In genomic region chr15:73602444-73602843, GRCh38 we compare ENCODE assay signal across 9 cellular contexts. TPM values are rescaled to one million over a fixed set of nuclear protein-coding genes. Genes with fewer than 3 reads are reported as not detected.
DNase-seq lines count a peak whose midpoint lies in the region; ATAC-seq, FAIRE-seq and TF ChIP-seq lines count a peak whose summit lies in the region.
"Had no signal": no experiment of that assay in that cellular context is flagged by ENCODE, and none has a peak within 500 bp of the region (broad histone marks: within the 10 kb centered on the region; RNA-seq: fewer than 3 reads in every experiment).

No MANE protein-coding gene starts in this region.

- H3K27ac Mint-ChIP-seq in stimulated activated effector memory CD8-positive, alpha-beta T cell treated with anti-CD3 and anti-CD28 coated beads, Interleukin-12 subunit alpha, Interleukin-12 subunit beta, amount 100 ng/mL, for 72 hours: no peak overlapping the region

- TF ChIP-seq EP300 in GM12878 (IDR thresholded peaks at IDR 0.05; ENCODE audit: borderline replicate concordance in 1 of 2, control insufficient read depth in 1 of 2, low read depth in 2 of 2, low read length in 2 of 2): no peak

- H4K20me1 ChIP-seq in GM12878 (ENCODE audit: control insufficient read depth, insufficient read depth): no peaks in the 10 kb centered on the region; the same call in 1 of the 2 replicates

- DNase-seq in GM12878 (ENCODE audit: low read depth, low spot score): no peak
- no peak for DNase-seq in left colon
- DNase-seq in stimulated activated effector memory CD8-positive, alpha-beta T cell treated with anti-CD3 and anti-CD28 coated beads, Interleukin-12 subunit alpha, Interleukin-12 subunit beta, amount 100 ng/mL, for 72 hours (ENCODE audit: low spot score in 2 of 2): no peak
- DNase-seq in NCI-H187 treated with DMSO at 0.1 percent for 48 hours (lab: John Stamatoyannopoulos, UW): no peak
- no peak for DNase-seq in NCI-H2029 treated with DMSO at 0.1 percent for 48 hours (lab: John Stamatoyannopoulos, UW)
- DNase-seq: activated effector memory CD4-positive, alpha-beta T cell treated with Interleukin-2 at 50 U/mL for 16 hours had no signal

- CTCF ChIA-PET in GM12878 (lab: Yijun Ruan, JAX): interaction anchor here (1.5 to 11.1 kb wide), 3 partner anchors 32 to 98 kb away, joined by 4 to 170 read pairs (median 5); partner anchors contain the start of gene NPTN

- ATAC-seq in GM12878 (peak; percentile 36), left colon (peak; percentile 73), HG03159 (IDR thresholded peaks at IDR 0.05; ENCODE audit: unreplicated experiment) (no peak), HG02884 (IDR thresholded peaks at IDR 0.05; ENCODE audit: unreplicated experiment) (no peak)
- ATAC-seq in stimulated activated effector memory CD8-positive, alpha-beta T cell treated with anti-CD3 and anti-CD28 coated beads, Interleukin-12 subunit alpha, Interleukin-12 subunit beta, amount 100 ng/mL, for 72 hours: peak; percentile 42

- H3K4me2 ChIP-seq in GM12878 (ENCODE audit: control insufficient read depth, insufficient read depth): no peak overlapping the region

- no peaks in the 10 kb centered on the region for H3K36me3 ChIP-seq in HUES48 (ENCODE audit: control insufficient read depth, insufficient read depth, low read length)
- H3K36me3 ChIP-seq in GM12878 (ENCODE audit: control insufficient read depth in 2 of 2, insufficient read depth in 2 of 2, low read length in 1 of 2): no peaks in the 10 kb centered on the region; a peak in 1 of 4 replicates

- in situ Hi-C loops in GM12878 (cut with MboI): no loop called here

- H3K27me3 ChIP-seq in HUES48 (ENCODE audit: control insufficient read depth, insufficient read depth, low read length): no peaks in the 10 kb centered on the region
- H3K27me3 ChIP-seq in GM12878 (replicated peaks in 1 of 2; ENCODE audit: control insufficient read depth in 2 of 2, insufficient read depth in 2 of 2, low read length in 1 of 2): no peaks in the 10 kb centered on the region

- peaks cover 72% of the 10 kb centered on the region for H3K79me2 ChIP-seq in GM12878 (ENCODE audit: control insufficient read depth, insufficient read depth, low read length)

- WGBS in GM12878 (ENCODE audit: insufficient coverage, insufficient replicate concordance, low lambda C conversion rate, missing lambda C conversion rate): 6% methylated on average over 1 of the region's 1 CpG

- TF ChIP-seq POLR2A in GM12878 (IDR thresholded peaks at IDR 0.05; ENCODE audit: low read depth, low read length): no peak

- no peak overlapping the region for H3K4me3 Mint-ChIP-seq in stimulated activated effector memory CD8-positive, alpha-beta T cell treated with anti-CD3 and anti-CD28 coated beads, Interleukin-12 subunit alpha, Interleukin-12 subunit beta, amount 100 ng/mL, for 72 hours

- H3K4me1 ChIP-seq in HUES48 (ENCODE audit: control insufficient read depth, insufficient read depth, low read length) (peaks cover 74% of the 10 kb centered on the region), GM12878 (ENCODE audit: control insufficient read depth, insufficient read depth, low read length) (peaks cover 26% of the 10 kb centered on the region)

- BruUV-seq in GM12878 (replicated peaks; lab: Mats Ljungman, UMichigan): no TSS peak

- H3K27ac ChIP-seq in HUES48 (ENCODE audit: low read depth, low read length): peak overlapping the region; percentile 78
- H3K27ac ChIP-seq in GM12878 (ENCODE audit: control insufficient read depth, insufficient read depth): no peak overlapping the region

- POLR2A ChIA-PET in GM12878 (lab: Charles Lee): no interaction called here

- no peak overlapping the region for H2AFZ ChIP-seq in GM12878 (ENCODE audit: control insufficient read depth, low read depth, low read length)

- H3K4me1 Mint-ChIP-seq in stimulated activated effector memory CD8-positive, alpha-beta T cell treated with anti-CD3 and anti-CD28 coated beads, Interleukin-12 subunit alpha, Interleukin-12 subunit beta, amount 100 ng/mL, for 72 hours: peaks cover 38% of the 10 kb centered on the region

- RAD21 ChIA-PET in GM12878 (lab: Charles Lee; ENCODE audit: unreplicated experiment): interaction anchor here (0.9 to 2.0 kb wide), 2 partner anchors 29 to 34 kb away, joined by 3 to 10 read pairs; no protein-coding TSS in a partner anchor

- TF ChIP-seq RAD21 in GM12878 (IDR thresholded peaks at IDR 0.05; ENCODE audit: insufficient read depth, low read depth, low read length): no peak

- no peak for TF ChIP-seq CTCF in GM12878 (IDR thresholded peaks at IDR 0.05 in 2 of 3, conservative IDR thresholded peaks at IDR 0.05 in 1 of 3; ENCODE audit: control insufficient read depth in 2 of 3, extremely low read depth in 1 of 3, insufficient read depth in 1 of 3, low read depth in 3 of 3, low read length in 3 of 3)

- no peak overlapping the region for H3K9ac ChIP-seq in HUES48 (ENCODE audit: low read depth, low read length)
- no peak overlapping the region for H3K9ac ChIP-seq in GM12878 (ENCODE audit: control insufficient read depth, insufficient read depth, low read length)

- no peak overlapping the region for H3K4me3 ChIP-seq in HUES48 (ENCODE audit: low read depth, low read length)
- no peak overlapping the region for H3K4me3 ChIP-seq in GM12878

- SMC1A ChIA-PET in GM12878 (lab: Charles Lee; ENCODE audit: uncharacterized antibody, unreplicated experiment): interaction anchor here (0.6 to 10.9 kb wide), 5 partner anchors 13 to 892 kb away, joined by 3 to 130 read pairs (median 5); partner anchors contain the start of gene NPTN

- intact Hi-C loops in GM12878 (cut with micrococcal nuclease; ENCODE audit: unreplicated experiment): no loop called here
- intact Hi-C loops in left colon (cut with DNase I, micrococcal nuclease): no loop called here

- H3K9me3 Mint-ChIP-seq in stimulated activated effector memory CD8-positive, alpha-beta T cell treated with anti-CD3 and anti-CD28 coated beads, Interleukin-12 subunit alpha, Interleukin-12 subunit beta, amount 100 ng/mL, for 72 hours: no peaks in the 10 kb centered on the region

- FAIRE-seq in GM12878 (lab: Jason Lieb, UNC): no peak

- H3K9me3 ChIP-seq in HUES48 (ENCODE audit: control insufficient read depth, insufficient read depth, low read length): no peaks in the 10 kb centered on the region
- H3K9me3 ChIP-seq in GM12878 (replicated peaks; ENCODE audit: control insufficient read depth, insufficient read depth, low read length): no peaks in the 10 kb centered on the region

- H3K36me3 Mint-ChIP-seq in stimulated activated effector memory CD8-positive, alpha-beta T cell treated with anti-CD3 and anti-CD28 coated beads, Interleukin-12 subunit alpha, Interleukin-12 subunit beta, amount 100 ng/mL, for 72 hours: peaks cover 18% of the 10 kb centered on the region

TF ChIP-seq in GM12878, 131 proteins besides CTCF, POLR2A, EP300 and RAD21:
- no peak for TF ChIP-seq JUND (IDR thresholded peaks at IDR 0.05; ENCODE audit: low read depth, low read length)
- TF ChIP-seq NFXL1 (IDR thresholded peaks at IDR 0.05; ENCODE audit: borderline replicate concordance): no peak
- TF ChIP-seq GATAD2B (conservative IDR thresholded peaks at IDR 0.05; ENCODE audit: low read depth): no peak
- TF ChIP-seq MEF2B (IDR thresholded peaks at IDR 0.05; ENCODE audit: partially characterized antibody, poor library complexity, severe bottlenecking): no peak
- no peak for TF ChIP-seq ZNF217 (IDR thresholded peaks at IDR 0.05)
- TF ChIP-seq PML (IDR thresholded peaks at IDR 0.05; ENCODE audit: low read length): no peak
- no peak for TF ChIP-seq IKZF1 (conservative IDR thresholded peaks at IDR 0.05)
- no peak for TF ChIP-seq ASH2L (IDR thresholded peaks at IDR 0.05; ENCODE audit: borderline replicate concordance, low read depth)
- TF ChIP-seq WRNIP1 (IDR thresholded peaks at IDR 0.05; ENCODE audit: borderline replicate concordance, low read depth, low read length): no peak
- no peak for TF ChIP-seq GABPA (IDR thresholded peaks at IDR 0.05; ENCODE audit: low read depth)
- TF ChIP-seq ELK1 (IDR thresholded peaks at IDR 0.05; ENCODE audit: low read depth, low read length): no peak
- no peak for TF ChIP-seq ZSCAN29 (IDR thresholded peaks at IDR 0.05)
- TF ChIP-seq RAD51 (IDR thresholded peaks at IDR 0.05): no peak

RNA-seq across cellular contexts. Expression of gene NPTN, which starts 30.7 kb away (rescaled TPM):
- 77.3 and 80.7 TPM in 2 replicates for total RNA-seq in GM12878 (2013; cell fraction: nucleolus; rRNA removed)
- total RNA-seq in GM12878 (2014; rRNA removed) (36.9 and 38.0 TPM in 2 replicates), GM12878 (2014; rRNA removed; fragmentation: Illumina TruSeq; extraction: Trizol) (41.0 and 45.6 TPM in 2 replicates), GM12878 (2021) (40.7 and 42.5 TPM in 2 replicates), left colon (100 to 1,000 TPM; 150 to 155 TPM)
- 21.6 TPM for polyA plus RNA-seq in GM12878 (2011; ENCODE audit: low read depth)
- polyA plus RNA-seq in GM12878 (2011; rRNA removed) (43.4 and 53.8 TPM in 2 replicates), GM12878 (2014; fragmentation: Illumina TruSeq; extraction: Trizol) (79.1 and 84.8 TPM in 2 replicates), GM12878 (2014; fragmentation: Nextera tagmentation; extraction: Ambion mirVana) (10 to 100 TPM; 17.8 to 21.9 TPM), GM12878 (2014; rRNA removed) (33.7 and 35.4 TPM in 2 replicates), GM12878 (2016; fragmentation: Nextera tagmentation; extraction: Ambion mirVana) (10 to 100 TPM; 45.7 to 48.1 TPM)
- 30.8 and 37.2 TPM in 2 replicates for polyA plus RNA-seq in GM12878 (2011; cell fraction: cytosol; rRNA removed)
- polyA plus RNA-seq in GM12878 (2011; cell fraction: nucleus; rRNA removed): 56.9 and 67.2 TPM in 2 replicates
- 27.7 and 36.8 TPM in 2 replicates for polyA plus RNA-seq in GM12878 (2012)
- 33.4 and 39.0 TPM in 2 replicates for polyA minus RNA-seq in GM12878 (2011; rRNA and poly(A)+ RNA removed)
- 11.6 and 19.0 TPM in 2 replicates for polyA minus RNA-seq in GM12878 (2011; cell fraction: cytosol; rRNA and poly(A)+ RNA removed)
- 32.8 and 49.5 TPM in 2 replicates for polyA minus RNA-seq in GM12878 (2011; cell fraction: nucleus; rRNA and poly(A)+ RNA removed)

Comparison
In these comparisons a context has a peak if more than half of its experiments do, and no peak if none do; other contexts are left out.
1. ATAC-seq: peak in GM12878 (single experiment), left colon (single experiment) and stimulated activated effector memory CD8-positive, alpha-beta T cell treated with anti-CD3 and anti-CD28 coated beads, Interleukin-12 subunit alpha, Interleukin-12 subunit beta, amount 100 ng/mL, for 72 hours (single experiment); none in HG03159 (single experiment) and HG02884 (single experiment).